Comparison of ENCODE assay signal across 13 cellular contexts in the genomic region with DNA sequence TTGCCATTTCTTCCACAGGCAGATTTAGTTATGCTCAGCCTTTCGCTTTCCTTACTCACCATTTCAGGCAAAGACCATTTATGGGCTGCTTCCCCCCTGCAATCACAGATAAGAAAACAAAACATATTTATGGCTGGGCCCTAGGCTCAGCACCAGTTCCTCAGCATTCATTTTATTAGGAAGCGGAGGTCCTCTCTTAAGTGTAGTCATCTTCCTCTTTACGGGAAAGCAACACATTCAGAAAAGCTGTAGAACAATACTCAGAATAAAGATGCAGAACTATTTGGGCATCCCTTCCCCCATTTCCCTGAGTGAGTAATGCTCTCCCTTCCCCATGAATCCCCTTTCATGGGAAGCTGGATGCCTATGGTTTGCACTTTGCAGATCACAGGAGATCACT. TPM values are rescaled to one million over a fixed set of nuclear protein-coding genes. Genes with fewer than 3 reads are reported as not detected.
"Had no signal": no experiment of that assay in that cellular context is flagged by ENCODE, and none has a peak within 500 bp of the region (broad histone marks: within the 10 kb centered on the region; RNA-seq: fewer than 3 reads in every experiment).

No MANE protein-coding gene starts in this region.

- H3K4me3 ChIP-seq: adrenal gland, coronary artery, lower lobe of right lung, ovary, thyroid gland, uterus had no signal

- H3K9me3 ChIP-seq: adrenal gland, lower lobe of right lung, ovary, thyroid gland, uterus had no signal

- H3K27ac ChIP-seq: adrenal gland, coronary artery, lower lobe of right lung, ovary, thyroid gland, uterus had no signal

- DNase-seq: activated B cell treated with CpG ODN at 0.5 μM for 24 hours; activated CD4-positive, alpha-beta T cell treated with anti-CD3 and anti-CD28 coated beads, Interleukin-2, amount 10 ng/mL, durations not matched to agents 24 days and 14 days; activated CD8-positive, alpha-beta memory T cell treated with anti-CD3 and anti-CD28 coated beads for 24 hours; activated naive CD4-positive, alpha-beta T cell treated with anti-CD3 and anti-CD28 coated beads, Interleukin-2, amount 10 ng/mL, durations not matched to agents 7 days and 5 days; adrenal gland; effector CD8-positive, alpha-beta T cell; immature natural killer cell; lower lobe of right lung; ovary; T-helper 1 cell; thyroid gland; uterus had no signal

- H3K4me1 ChIP-seq: adrenal gland, thyroid gland, uterus had no signal

- H3K36me3 ChIP-seq: adrenal gland, ovary, thyroid gland, uterus had no signal

- H3K27me3 ChIP-seq: adrenal gland, ovary, thyroid gland, uterus had no signal

RNA-seq across cellular contexts. Expression of a gene that starts 27.9 kb away (rescaled TPM):
- polyA plus RNA-seq: immature natural killer cell had no signal
